ENCODE assay signal across 14 cellular contexts in genomic region chr3:127857270-127857801, GRCh38. TPM values are rescaled to one million over a fixed set of nuclear protein-coding genes. Genes with fewer than 3 reads are reported as not detected.
DNase-seq lines count a peak whose midpoint lies in the region; ATAC-seq, FAIRE-seq and TF ChIP-seq lines count a peak whose summit lies in the region.
"Had no signal": no experiment of that assay in that cellular context is flagged by ENCODE, and none has a peak within 500 bp of the region (broad histone marks: within the 10 kb centered on the region; RNA-seq: fewer than 3 reads in every experiment).

No MANE protein-coding gene starts in this region.

- H3F3A ChIP-seq in OCI-LY1 (ENCODE audit: insufficient read depth, low read length) (no peaks in the 10 kb centered on the region), PC-9 (ENCODE audit: insufficient read depth, low read depth) (no peaks in the 10 kb centered on the region)

- no peaks in the 10 kb centered on the region for H3K79me2 ChIP-seq in OCI-LY1 (ENCODE audit: insufficient read depth, low read length)
- no peaks in the 10 kb centered on the region for H3K79me2 ChIP-seq in PC-9 (ENCODE audit: low read depth)

- H3K36me3 ChIP-seq in A673 (ENCODE audit: insufficient read depth, low read length, poor library complexity, severe bottlenecking) (no peaks in the 10 kb centered on the region), OCI-LY1 (ENCODE audit: insufficient read depth, low read length) (no peaks in the 10 kb centered on the region), esophagus muscularis mucosa (no peaks in the 10 kb centered on the region), pancreas (no peaks in the 10 kb centered on the region), PC-9 (ENCODE audit: low read depth) (no peaks in the 10 kb centered on the region)
- H3K36me3 ChIP-seq: upper lobe of right lung had no signal

- intact Hi-C loops in A673 (cut with micrococcal nuclease; ENCODE audit: unreplicated experiment) (no loop called here), esophagus muscularis mucosa (cut with DNase I) (no loop called here), pancreas (cut with DNase I) (no loop called here), PC-9 (cut with micrococcal nuclease; ENCODE audit: unreplicated experiment) (no loop called here)

- no TSS peak for BruUV-seq in A673 (replicated peaks; lab: Mats Ljungman, UMichigan)
- BruUV-seq in PC-9 (replicated peaks; lab: Mats Ljungman, UMichigan): no TSS peak

- TF ChIP-seq CTCF in A673 (conservative IDR thresholded peaks at IDR 0.05; ENCODE audit: low read depth, low read length) (peak; percentile 37), GM12864 (IDR thresholded peaks at IDR 0.05; ENCODE audit: low read depth, low read length, missing control alignments) (peak; percentile 32), OCI-LY1 (IDR thresholded peaks at IDR 0.05; ENCODE audit: low read length) (peak; percentile 12; the same call in 1 of the 2 replicates), esophagus muscularis mucosa (IDR thresholded peaks at IDR 0.05) (no peak), pancreas (IDR thresholded peaks at IDR 0.05) (no peak), PC-9 (conservative IDR thresholded peaks at IDR 0.05) (no peak)

- no peak overlapping the region for H3K27ac ChIP-seq in A673 (ENCODE audit: low read depth, low read length, poor library complexity, severe bottlenecking)
- no peak overlapping the region for H3K27ac ChIP-seq in OCI-LY1 (ENCODE audit: low read depth, low read length, poor library complexity, severe bottlenecking)
- H3K27ac ChIP-seq in esophagus muscularis mucosa (replicated peaks in 1 of 4): no peak overlapping the region
- H3K27ac ChIP-seq in pancreas: no peak overlapping the region
- H3K27ac ChIP-seq in PC-9: no peak overlapping the region
- H3K27ac ChIP-seq: upper lobe of right lung had no signal

- peaks cover 27% of the 10 kb centered on the region for H3K27me3 ChIP-seq in A673 (replicated peaks; ENCODE audit: insufficient read depth, low read depth, low read length, poor library complexity)
- no peaks in the 10 kb centered on the region for H3K27me3 ChIP-seq in OCI-LY1 (ENCODE audit: insufficient read depth, low read length)
- no peaks in the 10 kb centered on the region for H3K27me3 ChIP-seq in esophagus muscularis mucosa
- no peaks in the 10 kb centered on the region for H3K27me3 ChIP-seq in pancreas
- no peaks in the 10 kb centered on the region for H3K27me3 ChIP-seq in PC-9 (ENCODE audit: insufficient read depth, low read depth)
- H3K27me3 ChIP-seq: upper lobe of right lung had no signal

- no peak for ATAC-seq in pancreas
- ATAC-seq in HG03460 (IDR thresholded peaks at IDR 0.05; ENCODE audit: unreplicated experiment): no peak
- ATAC-seq: activated T-cell treated with anti-CD3 and anti-CD28 coated beads, Interleukin-2, amount 50 U/mL, for 4 hours; Panc1; upper lobe of right lung had no signal

- H4K20me1 ChIP-seq in OCI-LY1 (ENCODE audit: insufficient read depth, low read length) (no peaks in the 10 kb centered on the region), PC-9 (ENCODE audit: insufficient read depth) (no peaks in the 10 kb centered on the region)

- H3K4me3 ChIP-seq in A673 (ENCODE audit: low read depth, low read length, poor library complexity, severe bottlenecking): no peak overlapping the region
- no peak overlapping the region for H3K4me3 ChIP-seq in GM12864 (ENCODE audit: low read depth, low read length)
- H3K4me3 ChIP-seq in OCI-LY1 (ENCODE audit: low read depth, low read length, poor library complexity, severe bottlenecking): no peak overlapping the region
- H3K4me3 ChIP-seq in esophagus muscularis mucosa: no peak overlapping the region
- no peak overlapping the region for H3K4me3 ChIP-seq in pancreas
- H3K4me3 ChIP-seq in PC-9: no peak overlapping the region
- H3K4me3 ChIP-seq: upper lobe of right lung had no signal

- H3K9me2 ChIP-seq in OCI-LY1 (ENCODE audit: low read depth, low read length) (no peaks in the 10 kb centered on the region), PC-9 (ENCODE audit: insufficient read depth) (no peaks in the 10 kb centered on the region)

- CTCF ChIA-PET in A673 (lab: Charles Lee): no interaction called here
- CTCF ChIA-PET in PC-9 (lab: Charles Lee): no interaction called here

- H3K9me3 ChIP-seq in A673 (ENCODE audit: low read depth, low read length, poor library complexity, severe bottlenecking) (no peaks in the 10 kb centered on the region), OCI-LY1 (ENCODE audit: low read length) (no peaks in the 10 kb centered on the region), esophagus muscularis mucosa (no peaks in the 10 kb centered on the region), pancreas (no peaks in the 10 kb centered on the region), PC-9 (ENCODE audit: insufficient read depth, low read depth) (no peaks in the 10 kb centered on the region)
- H3K9me3 ChIP-seq: upper lobe of right lung had no signal

- no peak for FAIRE-seq in pancreas (lab: Jason Lieb, UNC)

- no peak for TF ChIP-seq POLR2A in esophagus muscularis mucosa (IDR thresholded peaks at IDR 0.05; ENCODE audit: low read depth)

- no peak for TF ChIP-seq EP300 in esophagus muscularis mucosa (IDR thresholded peaks at IDR 0.05)

- H3K4me2 ChIP-seq in OCI-LY1 (ENCODE audit: low read length): no peak overlapping the region
- H3K4me2 ChIP-seq in PC-9: no peak overlapping the region

- H3K4me1 ChIP-seq in A673 (ENCODE audit: insufficient read depth, low read length, poor library complexity, severe bottlenecking) (peaks cover 11% of the 10 kb centered on the region), OCI-LY1 (ENCODE audit: insufficient read depth, low read length, severe bottlenecking) (peaks cover 3% of the 10 kb centered on the region), esophagus muscularis mucosa (no peaks in the 10 kb centered on the region), pancreas (no peaks in the 10 kb centered on the region), PC-9 (replicated peaks; ENCODE audit: insufficient read depth) (no peaks in the 10 kb centered on the region)
- H3K4me1 ChIP-seq: upper lobe of right lung had no signal

- no peak overlapping the region for H2AFZ ChIP-seq in OCI-LY1 (ENCODE audit: low read length)
- no peak overlapping the region for H2AFZ ChIP-seq in PC-9

- 79% methylated on average over 6 of the region's 6 CpGs for WGBS in esophagus muscularis mucosa
- WGBS in pancreas, 2 donors: 69 to 73% methylated on average over 6 of the region's 6 CpGs

- peak; percentile 21 for DNase-seq in A673 (ENCODE audit: low spot score)
- no peak for DNase-seq in GM12864 (ENCODE audit: low read depth)
- DNase-seq in esophagus muscularis mucosa (ENCODE audit: extremely low spot score): peak; percentile 77
- DNase-seq in pancreas: no peak
- no peak for DNase-seq in NCI-H510A treated with DMSO at 0.1 percent for 48 hours (lab: John Stamatoyannopoulos, UW)
- no peak for DNase-seq in PC-9
- DNase-seq: activated T-cell treated with anti-CD3 and anti-CD28 coated beads, Interleukin-2, amount 50 U/mL, for 4 hours; caudate nucleus; COR-L47; mammary epithelial cell; upper lobe of right lung had no signal

- H3K9ac ChIP-seq in OCI-LY1 (ENCODE audit: low read length): no peak overlapping the region

- POLR2A ChIA-PET in A673 (lab: Charles Lee; ENCODE audit: low non-redundant PET) (no interaction called here), PC-9 (lab: Charles Lee; ENCODE audit: unreplicated experiment) (no interaction called here)

RNA-seq across cellular contexts. Expression of gene MGLL, which starts 35.0 kb away (rescaled TPM):
- 0.39 and 0.90 TPM in 2 replicates for total RNA-seq in A673 (2021)
- total RNA-seq in esophagus muscularis mucosa: 100 to 1,000 TPM in 1 of 4 donors, 10 to 100 TPM in 3; 56.5 to 155 (median 80.7) TPM
- 10 to 100 TPM in 1 of 6 donors, 1 to 10 TPM in 5; 3.3 to 11.4 (median 7.5) TPM for total RNA-seq in pancreas
- polyA plus RNA-seq in pancreas: 1 to 10 TPM; 5.2 to 5.9 TPM
- total RNA-seq in PC-9 (2021): 28.2 and 30.7 TPM in 2 replicates

RNA-seq across cellular contexts. Expression of gene KBTBD12, which starts 57.7 kb away (rescaled TPM):
- not detected in 2 replicates for total RNA-seq in A673 (2021)
- total RNA-seq in esophagus muscularis mucosa: 1 to 10 TPM; 3.8 to 6.0 (median 4.7) TPM
- 1 to 10 TPM; 1.2 to 2.9 (median 1.6) TPM for total RNA-seq in pancreas
- polyA plus RNA-seq in pancreas: 1 to 10 TPM in 1 of 2 donors, under 1 TPM in 1; 0.68 to 3.7 TPM
- 0.80 and 1.1 TPM in 2 replicates for total RNA-seq in PC-9 (2021)
- total RNA-seq: mammary epithelial cell had no signal
- polyA plus RNA-seq: mammary epithelial cell had no signal

Comparison
In these comparisons a context has a peak if more than half of its experiments do, and no peak if none do; other contexts are left out.
1. DNase-seq: peak in A673 (single experiment) and esophagus muscularis mucosa (single experiment); none in GM12864 (single experiment), pancreas (0 of 6), NCI-H510A treated with DMSO at 0.1 percent for 48 hours (single experiment) and PC-9 (0 of 2).
2. CTCF ChIP-seq: peak in A673 (single experiment), GM12864 (single experiment) and OCI-LY1 (single experiment); none in esophagus muscularis mucosa (0 of 3), pancreas (0 of 4) and PC-9 (single experiment).